23 cellular contexts compared by ENCODE assay signal in genomic region chr2:1944986-1945385, GRCh38.
DNase-seq lines count a peak whose midpoint lies in the region; ATAC-seq and TF ChIP-seq lines count a peak whose summit lies in the region.
"Had no signal": no experiment of that assay in that cellular context is flagged by ENCODE, and none has a peak within 500 bp of the region (broad histone marks: within the 10 kb centered on the region; RNA-seq: fewer than 3 reads in every experiment).

No MANE protein-coding gene starts in this region.

- no peak for TF ChIP-seq EP300 in sigmoid colon (IDR thresholded peaks at IDR 0.05)

- no peaks in the 10 kb centered on the region for H3K4me1 Mint-ChIP-seq in neural progenitor cell
- no peaks in the 10 kb centered on the region for H3K4me1 Mint-ChIP-seq in CD4-positive, alpha-beta T cell (ENCODE audit: low read depth)
- H3K4me1 Mint-ChIP-seq: B cell; CD8-positive, alpha-beta memory T cell had no signal

- no peak overlapping the region for H2AFZ ChIP-seq in neural progenitor cell (replicated peaks)

- ATAC-seq in CD4-positive, alpha-beta T cell (ENCODE audit: poor library complexity) = no peak
- ATAC-seq: A549, GM12878 had no signal

- H3K4me2 ChIP-seq in neural progenitor cell = no peak overlapping the region
- H3K4me2 ChIP-seq: A549 had no signal

- TF ChIP-seq CTCF in neural progenitor cell (IDR thresholded peaks at IDR 0.05) (no peak), sigmoid colon (IDR thresholded peaks at IDR 0.05) (no peak), Peyer's patch (IDR thresholded peaks at IDR 0.05) (no peak)
- TF ChIP-seq CTCF in CD4-positive, alpha-beta T cell (IDR thresholded peaks at IDR 0.05) = no peak

- DNase-seq in activated CD8-positive, alpha-beta memory T cell treated with anti-CD3 and anti-CD28 coated beads for 24 hours = peak; percentile 9
- DNase-seq in activated CD8-positive, alpha-beta memory T cell treated with anti-CD3 and anti-CD28 coated beads, Interleukin-2, amount 50 U/mL, for 4 hours = no peak
- DNase-seq in neural progenitor cell (ENCODE audit: low spot score) = no peak
- peak; percentile 18 for DNase-seq in sigmoid colon
- no peak for DNase-seq in CD4-positive, alpha-beta T cell
- DNase-seq in Peyer's patch = no peak
- DNase-seq: AML-193; CD4-positive, alpha-beta memory T cell; CD8-positive, alpha-beta memory T cell; COR-L47; DMS 273 treated with DMSO at 0.1 percent for 48 hours; DMS153; DMS53; DMS79; DND-41; EL; GDM1 had no signal

- H4K20me1 ChIP-seq in neural progenitor cell (ENCODE audit: low read depth) = no peaks in the 10 kb centered on the region
- H4K20me1 ChIP-seq: BLaER1 treated with 17β-estradiol and CSF1 and Interleukin-3, amounts not matched to agents 10 nM and 100 nM had no signal

- POLR2A ChIA-PET in CD4-positive, alpha-beta T cell (lab: Charles Lee) = no interaction called here

- TF ChIP-seq POLR2A in sigmoid colon (IDR thresholded peaks at IDR 0.05) (no peak), Peyer's patch (IDR thresholded peaks at IDR 0.05) (no peak)

- no peaks in the 10 kb centered on the region for H3F3A ChIP-seq in neural progenitor cell (ENCODE audit: low read depth)

- no peaks in the 10 kb centered on the region for H3K9me3 ChIP-seq in neural progenitor cell (ENCODE audit: low read depth)
- no peaks in the 10 kb centered on the region for H3K9me3 ChIP-seq in sigmoid colon
- no peaks in the 10 kb centered on the region for H3K9me3 ChIP-seq in CD4-positive, alpha-beta T cell (ENCODE audit: control insufficient read depth, low read length)
- H3K9me3 ChIP-seq in Peyer's patch = no peaks in the 10 kb centered on the region
- H3K9me3 ChIP-seq: A549 had no signal

- no peak overlapping the region for H3K4me3 Mint-ChIP-seq in neural progenitor cell
- H3K4me3 Mint-ChIP-seq in CD4-positive, alpha-beta T cell = no peak overlapping the region
- H3K4me3 Mint-ChIP-seq: B cell; CD4-positive, alpha-beta memory T cell; CD8-positive, alpha-beta memory T cell had no signal

- CTCF ChIA-PET in CD4-positive, alpha-beta T cell (lab: Charles Lee) = no interaction called here

- intact Hi-C loops in sigmoid colon (cut with DNase I) = no loop called here
- intact Hi-C loops in CD4-positive, alpha-beta T cell (cut with DNase I, micrococcal nuclease) = no loop called here

- peaks cover 2% of the 10 kb centered on the region for H3K27me3 Mint-ChIP-seq in neural progenitor cell (ENCODE audit: insufficient read depth, low read depth)
- H3K27me3 Mint-ChIP-seq in CD4-positive, alpha-beta T cell = no peaks in the 10 kb centered on the region

- H3K79me2 ChIP-seq in neural progenitor cell (ENCODE audit: low read depth) = no peaks in the 10 kb centered on the region

- peak overlapping the region; percentile 28 for H3K27ac Mint-ChIP-seq in neural progenitor cell
- H3K27ac Mint-ChIP-seq in CD4-positive, alpha-beta T cell = no peak overlapping the region
- H3K27ac Mint-ChIP-seq: B cell; CD8-positive, alpha-beta memory T cell had no signal

- H3K36me3 ChIP-seq in neural progenitor cell = no peaks in the 10 kb centered on the region
- no peaks in the 10 kb centered on the region for H3K36me3 ChIP-seq in sigmoid colon
- H3K36me3 ChIP-seq in Peyer's patch = no peaks in the 10 kb centered on the region
- H3K36me3 ChIP-seq: BLaER1 treated with 17β-estradiol and CSF1 and Interleukin-3, amounts not matched to agents 10 nM and 100 nM had no signal

- H3K36me3 Mint-ChIP-seq in neural progenitor cell = no peaks in the 10 kb centered on the region
- H3K36me3 Mint-ChIP-seq in CD4-positive, alpha-beta T cell (ENCODE audit: low read depth) = no peaks in the 10 kb centered on the region
- H3K36me3 Mint-ChIP-seq: CD4-positive, alpha-beta memory T cell; CD8-positive, alpha-beta memory T cell had no signal

- 70 to 91% methylated on average over 10 of the region's 10 CpGs for WGBS in sigmoid colon, 2 donors

- H3K27ac ChIP-seq in neural progenitor cell (no peak overlapping the region), sigmoid colon (no peak overlapping the region), Peyer's patch (no peak overlapping the region)
- no peak overlapping the region for H3K27ac ChIP-seq in CD4-positive, alpha-beta T cell (ENCODE audit: low read depth, low read length)
- H3K27ac ChIP-seq: 22Rv1; A549; BLaER1 treated with 17β-estradiol and CSF1 and Interleukin-3, amounts not matched to agents 10 nM and 100 nM; C4-2B had no signal

- H3K9ac ChIP-seq in neural progenitor cell = no peak overlapping the region
- H3K9ac ChIP-seq: BLaER1 treated with 17β-estradiol and CSF1 and Interleukin-3, amounts not matched to agents 10 nM and 100 nM had no signal

- no peaks in the 10 kb centered on the region for H3K4me1 ChIP-seq in neural progenitor cell
- no peaks in the 10 kb centered on the region for H3K4me1 ChIP-seq in sigmoid colon
- H3K4me1 ChIP-seq in Peyer's patch = no peaks in the 10 kb centered on the region
- H3K4me1 ChIP-seq: A549 had no signal

- H3K9me3 Mint-ChIP-seq in neural progenitor cell = peaks cover 7% of the 10 kb centered on the region
- H3K9me3 Mint-ChIP-seq in CD4-positive, alpha-beta T cell = no peaks in the 10 kb centered on the region
- H3K9me3 Mint-ChIP-seq: CD4-positive, alpha-beta memory T cell had no signal

- H3K4me3 ChIP-seq in neural progenitor cell (no peak overlapping the region), sigmoid colon (no peak overlapping the region), Peyer's patch (no peak overlapping the region)
- H3K4me3 ChIP-seq: A549; BLaER1 treated with 17β-estradiol and CSF1 and Interleukin-3, amounts not matched to agents 10 nM and 100 nM; GM12878 had no signal

- H3K27me3 ChIP-seq in neural progenitor cell (no peaks in the 10 kb centered on the region), sigmoid colon (no peaks in the 10 kb centered on the region), Peyer's patch (no peaks in the 10 kb centered on the region)
- H3K27me3 ChIP-seq in CD4-positive, alpha-beta T cell (ENCODE audit: control insufficient read depth, insufficient read depth, low read length) = no peaks in the 10 kb centered on the region
- H3K27me3 ChIP-seq: BLaER1 treated with 17β-estradiol and CSF1 and Interleukin-3, amounts not matched to agents 10 nM and 100 nM had no signal

Comparison
In these comparisons a context has a peak if more than half of its experiments do, and no peak if none do; other contexts are left out.
1. DNase-seq: peak in activated CD8-positive, alpha-beta memory T cell treated with anti-CD3 and anti-CD28 coated beads for 24 hours (single experiment) and sigmoid colon (single experiment); none in activated CD8-positive, alpha-beta memory T cell treated with anti-CD3 and anti-CD28 coated beads, Interleukin-2, amount 50 U/mL, for 4 hours (single experiment), neural progenitor cell (single experiment), CD4-positive, alpha-beta T cell (0 of 10) and Peyer's patch (0 of 3).